1 cellular context compared by ENCODE assay signal in the genomic region with DNA sequence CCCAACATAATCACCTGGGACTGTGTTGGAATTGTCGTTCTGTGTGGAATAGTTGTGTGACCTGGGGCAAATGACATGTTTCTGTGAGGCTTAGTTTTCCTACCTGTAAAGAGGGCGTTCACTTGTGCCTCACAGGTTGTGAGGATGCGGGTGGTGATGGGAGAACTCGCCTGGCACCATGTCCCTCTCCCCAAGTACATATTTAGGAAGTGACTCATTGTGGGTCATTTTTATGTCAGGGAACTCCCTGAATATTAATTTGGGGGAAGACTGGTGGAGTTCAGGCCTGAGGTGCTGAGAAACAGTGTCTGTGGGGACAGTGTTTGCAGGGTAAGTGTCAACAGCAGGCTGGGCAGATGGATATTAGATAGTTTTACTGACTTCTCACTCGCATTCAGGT.
TF ChIP-seq lines count a peak whose summit lies in the region.

No MANE protein-coding gene starts in this region.

TF ChIP-seq in SK-N-SH treated with all-trans-retinoic acid at 6 μM for 48 hours, 23 proteins besides CTCF, POLR2A, EP300 and RAD21 (continued from another document):
- TF ChIP-seq, protein P1, sequence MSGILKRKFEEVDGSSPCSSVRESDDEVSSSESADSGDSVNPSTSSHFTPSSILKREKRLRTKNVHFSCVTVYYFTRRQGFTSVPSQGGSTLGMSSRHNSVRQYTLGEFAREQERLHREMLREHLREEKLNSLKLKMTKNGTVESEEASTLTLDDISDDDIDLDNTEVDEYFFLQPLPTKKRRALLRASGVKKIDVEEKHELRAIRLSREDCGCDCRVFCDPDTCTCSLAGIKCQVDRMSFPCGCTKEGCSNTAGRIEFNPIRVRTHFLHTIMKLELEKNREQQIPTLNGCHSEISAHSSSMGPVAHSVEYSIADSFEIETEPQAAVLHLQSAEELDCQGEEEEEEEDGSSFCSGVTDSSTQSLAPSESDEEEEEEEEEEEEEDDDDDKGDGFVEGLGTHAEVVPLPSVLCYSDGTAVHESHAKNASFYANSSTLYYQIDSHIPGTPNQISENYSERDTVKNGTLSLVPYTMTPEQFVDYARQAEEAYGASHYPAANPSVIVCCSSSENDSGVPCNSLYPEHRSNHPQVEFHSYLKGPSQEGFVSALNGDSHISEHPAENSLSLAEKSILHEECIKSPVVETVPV (CRISPR knock-in tag; IDR thresholded peaks at IDR 0.05): no peak
- TF ChIP-seq TCF4 (CRISPR knock-in tag; IDR thresholded peaks at IDR 0.05; ENCODE audit: borderline replicate concordance) (no peak), RARB (CRISPR knock-in tag; IDR thresholded peaks at IDR 0.05) (no peak), ARNTL (CRISPR knock-in tag; IDR thresholded peaks at IDR 0.05; ENCODE audit: borderline replicate concordance, low read depth) (no peak), OSR1 (CRISPR knock-in tag; IDR thresholded peaks at IDR 0.05) (no peak), ZNF8 (CRISPR knock-in tag; IDR thresholded peaks at IDR 0.05) (no peak), ZNF565 (CRISPR knock-in tag; conservative IDR thresholded peaks at IDR 0.05; ENCODE audit: low read depth) (no peak), GLIS3 (CRISPR knock-in tag; IDR thresholded peaks at IDR 0.05) (no peak), ZNF70 (CRISPR knock-in tag; IDR thresholded peaks at IDR 0.05) (no peak)
- TF ChIP-seq, protein P2, sequence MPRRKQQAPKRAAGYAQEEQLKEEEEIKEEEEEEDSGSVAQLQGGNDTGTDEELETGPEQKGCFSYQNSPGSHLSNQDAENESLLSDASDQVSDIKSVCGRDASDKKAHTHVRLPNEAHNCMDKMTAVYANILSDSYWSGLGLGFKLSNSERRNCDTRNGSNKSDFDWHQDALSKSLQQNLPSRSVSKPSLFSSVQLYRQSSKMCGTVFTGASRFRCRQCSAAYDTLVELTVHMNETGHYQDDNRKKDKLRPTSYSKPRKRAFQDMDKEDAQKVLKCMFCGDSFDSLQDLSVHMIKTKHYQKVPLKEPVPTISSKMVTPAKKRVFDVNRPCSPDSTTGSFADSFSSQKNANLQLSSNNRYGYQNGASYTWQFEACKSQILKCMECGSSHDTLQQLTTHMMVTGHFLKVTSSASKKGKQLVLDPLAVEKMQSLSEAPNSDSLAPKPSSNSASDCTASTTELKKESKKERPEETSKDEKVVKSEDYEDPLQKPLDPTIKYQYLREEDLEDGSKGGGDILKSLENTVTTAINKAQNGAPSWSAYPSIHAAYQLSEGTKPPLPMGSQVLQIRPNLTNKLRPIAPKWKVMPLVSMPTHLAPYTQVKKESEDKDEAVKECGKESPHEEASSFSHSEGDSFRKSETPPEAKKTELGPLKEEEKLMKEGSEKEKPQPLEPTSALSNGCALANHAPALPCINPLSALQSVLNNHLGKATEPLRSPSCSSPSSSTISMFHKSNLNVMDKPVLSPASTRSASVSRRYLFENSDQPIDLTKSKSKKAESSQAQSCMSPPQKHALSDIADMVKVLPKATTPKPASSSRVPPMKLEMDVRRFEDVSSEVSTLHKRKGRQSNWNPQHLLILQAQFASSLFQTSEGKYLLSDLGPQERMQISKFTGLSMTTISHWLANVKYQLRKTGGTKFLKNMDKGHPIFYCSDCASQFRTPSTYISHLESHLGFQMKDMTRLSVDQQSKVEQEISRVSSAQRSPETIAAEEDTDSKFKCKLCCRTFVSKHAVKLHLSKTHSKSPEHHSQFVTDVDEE (CRISPR knock-in tag; IDR thresholded peaks at IDR 0.05): no peak
- TF ChIP-seq, protein P3, sequence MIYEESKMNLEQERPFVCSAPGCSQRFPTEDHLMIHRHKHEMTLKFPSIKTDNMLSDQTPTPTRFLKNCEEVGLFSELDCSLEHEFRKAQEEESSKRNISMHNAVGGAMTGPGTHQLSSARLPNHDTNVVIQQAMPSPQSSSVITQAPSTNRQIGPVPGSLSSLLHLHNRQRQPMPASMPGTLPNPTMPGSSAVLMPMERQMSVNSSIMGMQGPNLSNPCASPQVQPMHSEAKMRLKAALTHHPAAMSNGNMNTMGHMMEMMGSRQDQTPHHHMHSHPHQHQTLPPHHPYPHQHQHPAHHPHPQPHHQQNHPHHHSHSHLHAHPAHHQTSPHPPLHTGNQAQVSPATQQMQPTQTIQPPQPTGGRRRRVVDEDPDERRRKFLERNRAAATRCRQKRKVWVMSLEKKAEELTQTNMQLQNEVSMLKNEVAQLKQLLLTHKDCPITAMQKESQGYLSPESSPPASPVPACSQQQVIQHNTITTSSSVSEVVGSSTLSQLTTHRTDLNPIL (CRISPR knock-in tag; IDR thresholded peaks at IDR 0.05; ENCODE audit: low read depth): no peak
